8 cellular contexts compared by ENCODE assay signal in the genomic region with DNA sequence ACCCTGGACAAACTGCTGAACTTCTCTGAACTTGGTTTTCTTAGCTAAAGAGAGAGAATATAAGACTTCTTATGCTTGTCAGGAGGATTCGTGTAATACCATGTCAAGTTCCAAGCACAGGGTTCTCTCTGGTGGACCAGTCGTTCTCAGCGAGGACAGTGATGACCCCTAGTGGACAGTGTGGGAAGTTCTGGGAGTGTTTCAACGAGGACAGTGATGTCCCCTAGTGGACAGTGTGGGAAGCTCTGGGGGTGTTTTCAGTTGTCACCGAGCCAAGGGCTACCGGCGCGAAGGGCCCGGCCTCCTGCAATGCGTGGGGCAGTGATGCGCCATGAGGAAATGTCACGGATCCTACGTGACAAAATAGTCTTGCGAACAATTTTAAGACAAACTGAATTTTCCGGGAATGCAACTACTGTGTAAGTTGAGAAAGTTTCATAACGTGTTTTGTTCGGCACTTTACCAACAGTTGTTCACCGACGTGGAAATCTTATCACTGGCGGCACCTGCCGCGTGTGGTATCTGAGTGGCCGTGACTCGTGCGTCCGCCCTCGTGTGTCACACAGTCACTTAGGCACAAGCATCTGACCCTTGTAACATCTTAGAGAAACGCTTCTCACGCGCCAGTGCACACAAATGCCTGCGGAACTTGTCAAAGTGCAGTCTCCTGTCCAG. TPM values are rescaled to one million over a fixed set of nuclear protein-coding genes. Genes with fewer than 3 reads are reported as not detected.
A peak's percentile ranks its signal among the peaks of the same experiment; 100 is the strongest.
DNase-seq lines count a peak whose midpoint lies in the region; ATAC-seq and TF ChIP-seq lines count a peak whose summit lies in the region.

No MANE protein-coding gene starts in this region.

- H3K27me3 ChIP-seq in CD8-positive, alpha-beta T cell (ENCODE audit: insufficient read depth, low read length), result no peaks in the 10 kb centered on the region
- H3K27me3 ChIP-seq in lower lobe of right lung (ENCODE audit: low read depth), result peaks cover 6% of the 10 kb centered on the region

- no peak overlapping the region for H3K4me3 ChIP-seq in CD8-positive, alpha-beta T cell (ENCODE audit: low read depth, low read length)
- H3K4me3 ChIP-seq in lower lobe of right lung, result no peak overlapping the region

- H3K4me3 Mint-ChIP-seq in CD8-positive, alpha-beta T cell, result peak overlapping the region; percentile 16

- peak; percentile 100 for ATAC-seq in CD8-positive, alpha-beta T cell
- ATAC-seq in GM19455 (IDR thresholded peaks at IDR 0.05; ENCODE audit: unreplicated experiment), result peak; percentile 73
- ATAC-seq in lower lobe of right lung, result peak; percentile 94 to 98

- no peak overlapping the region for H3K27ac ChIP-seq in CD8-positive, alpha-beta T cell (ENCODE audit: low read depth, low read length)
- H3K27ac ChIP-seq in lower lobe of right lung, result no peak overlapping the region

- peak; percentile 76 to 90 (median 87) for DNase-seq in CD8-positive, alpha-beta T cell
- DNase-seq in HK-2 (ENCODE audit: unreplicated experiment) (peak; percentile 91), NCI-H748 treated with DMSO at 0.1 percent for 48 hours (lab: John Stamatoyannopoulos, UW) (peak; percentile 69), dermis microvascular lymphatic vessel endothelial cell (ENCODE audit: low read depth in 2 of 2) (peak; percentile 86 to 90), lower lobe of right lung (peak; percentile 82)
- peak; percentile 87 for DNase-seq in activated CD4-positive, alpha-beta T cell treated with anti-CD3 and anti-CD28 coated beads, Interleukin-2, amount 50 U/mL, for 1 hour
- DNase-seq in stimulated activated CD8-positive, alpha-beta memory T cell treated with anti-CD3 and anti-CD28 coated beads, Interleukin-12 subunit alpha, Interleukin-12 subunit beta, amount 100 ng/mL, for 24 hours (ENCODE audit: extremely low read depth), result peak; percentile 64

- intact Hi-C loops in CD8-positive, alpha-beta T cell (cut with DNase I, micrococcal nuclease), result loop anchor here (2.0 to 10.0 kb wide), 7 partner anchors 44 to 580 kb away; a partner anchor contains a TSS
- intact Hi-C loops in lower lobe of right lung (cut with DNase I), result no loop called here

- POLR2A ChIA-PET in CD8-positive, alpha-beta T cell (lab: Charles Lee), result interaction anchor here (0.8 to 1.6 kb wide), 2 partner anchors 44 to 57 kb away, joined by 4 read pairs; a partner anchor contains a TSS

- no peaks in the 10 kb centered on the region for H3K4me1 ChIP-seq in CD8-positive, alpha-beta T cell (ENCODE audit: insufficient read depth, low read length)
- no peaks in the 10 kb centered on the region for H3K4me1 ChIP-seq in lower lobe of right lung

- no peaks in the 10 kb centered on the region for H3K9me3 ChIP-seq in CD8-positive, alpha-beta T cell (ENCODE audit: low read length)
- H3K9me3 ChIP-seq in lower lobe of right lung, result no peaks in the 10 kb centered on the region

- no peaks in the 10 kb centered on the region for H3K36me3 Mint-ChIP-seq in CD8-positive, alpha-beta T cell

- no peaks in the 10 kb centered on the region for H3K36me3 ChIP-seq in CD8-positive, alpha-beta T cell (ENCODE audit: insufficient read depth, low read length)
- no peaks in the 10 kb centered on the region for H3K36me3 ChIP-seq in lower lobe of right lung

- H3K27me3 Mint-ChIP-seq in CD8-positive, alpha-beta T cell (ENCODE audit: low read depth), result no peaks in the 10 kb centered on the region

- CTCF ChIA-PET in CD8-positive, alpha-beta T cell (lab: Charles Lee), result interaction anchor here (0.6 to 3.4 kb wide), 35 partner anchors 8 to 1320 kb away, joined by 3 to 26 read pairs (median 4); a partner anchor contains a TSS

- H3K27ac Mint-ChIP-seq in CD8-positive, alpha-beta T cell, result no peak overlapping the region

- TF ChIP-seq CTCF in CD8-positive, alpha-beta T cell (IDR thresholded peaks at IDR 0.05), result peak; percentile 100
- TF ChIP-seq CTCF in lower lobe of right lung (IDR thresholded peaks at IDR 0.05), result peak; percentile 100

- no peaks in the 10 kb centered on the region for H3K9me3 Mint-ChIP-seq in CD8-positive, alpha-beta T cell

- H3K4me1 Mint-ChIP-seq in CD8-positive, alpha-beta T cell (ENCODE audit: low read depth), result peaks cover 7% of the 10 kb centered on the region

RNA-seq across cellular contexts. Expression of a gene that starts 39.3 kb away (rescaled TPM):
- total RNA-seq in CD8-positive, alpha-beta T cell, result not detected
- total RNA-seq in dermis microvascular lymphatic vessel endothelial cell (not detected in 2 replicates), lower lobe of right lung (7.9 TPM)

RNA-seq across cellular contexts. Expression of a gene that starts 57.4 kb away (rescaled TPM):
- total RNA-seq in CD8-positive, alpha-beta T cell, result 100 to 1,000 TPM; 127 to 130 TPM
- total RNA-seq in dermis microvascular lymphatic vessel endothelial cell (11.3 and 13.4 TPM in 2 replicates), lower lobe of right lung (56.7 TPM)
